In the genomic region with DNA sequence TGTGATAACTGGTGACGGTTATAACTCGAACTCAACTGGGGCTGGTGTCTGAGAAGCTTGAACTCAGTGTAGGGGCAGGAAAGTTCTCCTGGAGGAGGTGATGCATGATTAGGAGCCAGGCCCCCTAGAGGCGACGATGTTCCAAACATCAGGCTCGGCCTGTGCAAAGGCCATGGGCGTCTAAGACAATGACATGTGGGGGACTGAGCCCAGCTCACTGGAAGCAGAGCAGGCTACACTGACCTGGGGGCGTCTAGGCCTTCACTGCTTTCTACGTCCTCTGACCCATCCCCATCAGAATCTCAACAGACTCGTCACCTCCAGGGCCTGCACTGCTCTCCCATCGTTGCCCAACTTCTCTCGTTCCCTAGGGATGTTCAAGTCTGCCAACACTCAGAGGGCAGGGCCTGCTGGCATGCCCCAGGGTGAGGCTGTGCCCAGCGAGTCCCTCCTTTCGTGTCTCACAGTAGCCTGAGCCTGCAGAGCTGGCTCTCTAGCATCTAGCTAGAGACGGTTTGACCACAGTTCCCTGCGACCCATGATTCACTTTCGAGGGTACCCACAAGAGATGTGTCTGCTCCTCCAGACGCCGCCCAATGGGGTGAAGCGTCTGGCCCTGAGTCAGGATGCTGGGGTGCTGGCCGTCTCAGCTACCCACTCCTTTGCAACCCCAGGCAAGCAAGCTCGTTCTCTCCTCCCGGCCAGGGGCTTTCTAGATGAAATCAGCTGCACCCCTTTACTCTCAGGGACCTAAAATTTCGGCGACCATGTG, we compare ENCODE assay signal across 8 cellular contexts. TPM values are rescaled to one million over a fixed set of nuclear protein-coding genes. Genes with fewer than 3 reads are reported as not detected.
DNase-seq lines count a peak whose midpoint lies in the region; ATAC-seq and TF ChIP-seq lines count a peak whose summit lies in the region.

No MANE protein-coding gene starts in this region.

- no peak overlapping the region; the same call in 1 of the 2 replicates for H3K9ac ChIP-seq in HUES48 (ENCODE audit: low read depth, low read length)

- no peaks in the 10 kb centered on the region for H3K9me3 ChIP-seq in HUES48 (ENCODE audit: control insufficient read depth, insufficient read depth, low read length)

- peak; percentile 66 for TF ChIP-seq CTCF in retinal pigment epithelial cell (conservative IDR thresholded peaks at IDR 0.05; ENCODE audit: low read depth, low read length)

- H3K27me3 ChIP-seq in HUES48 (ENCODE audit: control insufficient read depth, insufficient read depth, low read length), result no peaks in the 10 kb centered on the region

- peaks cover 14% of the 10 kb centered on the region for H3K4me1 ChIP-seq in HUES48 (ENCODE audit: control insufficient read depth, insufficient read depth, low read length)

- no peak overlapping the region for H3K27ac ChIP-seq in HUES48 (ENCODE audit: low read depth, low read length)

- peaks cover 4% of the 10 kb centered on the region; the same call in 1 of the 2 replicates for H3K36me3 ChIP-seq in HUES48 (ENCODE audit: control insufficient read depth, insufficient read depth, low read length)

- ATAC-seq in GM18505 (IDR thresholded peaks at IDR 0.05; ENCODE audit: unreplicated experiment) (no peak), Right ventricle myocardium superior (ENCODE audit: poor library complexity) (peak; percentile 32), GM19397 (IDR thresholded peaks at IDR 0.05; ENCODE audit: unreplicated experiment) (no peak)

- H3K4me3 ChIP-seq in HUES48 (ENCODE audit: low read depth, low read length) (peak overlapping the region; percentile 98), retinal pigment epithelial cell (ENCODE audit: low read length) (peak overlapping the region; percentile 64)

- DNase-seq in A172 (ENCODE audit: low spot score) (peak; percentile 66), SHP77 treated with DMSO at 0.1 percent for 48 hours (lab: John Stamatoyannopoulos, UW) (peak; percentile 74), activated gamma-delta T cell treated with Interleukin-2 at 50 U/mL for 16 hours (peak; percentile 70), Right ventricle myocardium superior (peak; percentile 79), retinal pigment epithelial cell (ENCODE audit: low read depth) (no peak)

- peak; percentile 48 for TF ChIP-seq POLR2A in GM18505 (IDR thresholded peaks at IDR 0.05; ENCODE audit: borderline replicate concordance, extremely low read depth, insufficient read depth, insufficient read length)

- intact Hi-C loops in Right ventricle myocardium superior (cut with DNase I), result no loop called here

RNA-seq across cellular contexts. Expression of gene ATG16L2, which starts 1.1 kb away (rescaled TPM):
- 3.4 and 46.5 TPM in 2 replicates for total RNA-seq in A172 (2014; rRNA removed; shearing (Covaris generic))
- total RNA-seq in Right ventricle myocardium superior, result 16.8 TPM

RNA-seq across cellular contexts. Expression of gene STARD10, which starts 19.3 kb away (rescaled TPM):
- 56.8 and 60.2 TPM in 2 replicates for total RNA-seq in A172 (2014; rRNA removed; shearing (Covaris generic))
- total RNA-seq in Right ventricle myocardium superior, result 117 TPM
